In the genomic region with DNA sequence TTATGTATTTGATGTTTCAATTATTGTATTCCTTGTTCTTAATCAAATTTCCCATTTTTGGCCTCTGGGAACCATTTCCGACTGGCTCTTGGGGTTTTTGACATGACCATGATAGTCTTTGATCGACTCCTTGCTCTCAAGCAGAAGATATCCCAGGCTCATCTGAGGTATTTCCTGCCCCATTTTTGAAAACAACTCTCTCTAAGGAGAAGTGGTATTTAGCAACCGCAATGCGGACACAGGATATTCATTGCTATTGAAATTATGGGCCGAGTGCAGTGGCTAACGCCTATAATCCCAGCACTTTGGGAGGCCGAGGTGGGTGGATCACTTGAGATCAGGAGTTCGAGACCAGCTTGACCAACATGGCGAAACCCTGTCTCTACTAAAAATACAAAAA, we compare ENCODE assay signal across 21 cellular contexts.
"Had no signal": no experiment of that assay in that cellular context is flagged by ENCODE, and none has a peak within 500 bp of the region (broad histone marks: within the 10 kb centered on the region; RNA-seq: fewer than 3 reads in every experiment).

No MANE protein-coding gene starts in this region.

- H3K27ac Mint-ChIP-seq: nephron progenitor cell; stimulated activated memory B cell treated with anti-CD40 and anti-IgM and Interleukin-4, amounts not matched to agents 10 μg/mL and 1 μg/mL and 100 μg/mL, for 72 hours had no signal

- H3K36me3 Mint-ChIP-seq: immature natural killer cell had no signal

- H3K4me3 Mint-ChIP-seq: effector memory CD8-positive, alpha-beta T cell; immature natural killer cell; naive thymus-derived CD8-positive, alpha-beta T cell; nephron progenitor cell; stimulated activated memory B cell treated with anti-CD40 and anti-IgM and Interleukin-4, amounts not matched to agents 10 μg/mL and 1 μg/mL and 100 μg/mL, for 72 hours had no signal

- H3K9me3 Mint-ChIP-seq: effector memory CD8-positive, alpha-beta T cell; immature natural killer cell; naive thymus-derived CD8-positive, alpha-beta T cell; nephron progenitor cell; stimulated activated memory B cell treated with anti-CD40 and anti-IgM and Interleukin-4, amounts not matched to agents 10 μg/mL and 1 μg/mL and 100 μg/mL, for 72 hours had no signal

- DNase-seq: cortex of kidney; effector memory CD8-positive, alpha-beta T cell; hypothalamus; immature natural killer cell; left ventricle myocardium superior; lower lobe of right lung; naive thymus-derived CD8-positive, alpha-beta T cell; nephron progenitor cell; nucleus accumbens; ovary; posterior cingulate gyrus; psoas muscle; right cardiac atrium; spleen; stimulated activated CD4-positive, alpha-beta T cell treated with anti-CD3 and anti-CD28 coated beads, Interleukin-4, amount 100 ng/mL, for 4 hours; stimulated activated naive CD8-positive, alpha-beta T cell treated with anti-CD3 and anti-CD28 coated beads, Interleukin-15, Interleukin-2, amounts not matched to agents 100 U/mL and 50 U/mL, for 24 hours; substantia nigra; testis; tibial artery; upper lobe of left lung had no signal

- H3K27me3 Mint-ChIP-seq: effector memory CD8-positive, alpha-beta T cell; naive thymus-derived CD8-positive, alpha-beta T cell; stimulated activated memory B cell treated with anti-CD40 and anti-IgM and Interleukin-4, amounts not matched to agents 10 μg/mL and 1 μg/mL and 100 μg/mL, for 72 hours had no signal

- ATAC-seq: effector memory CD8-positive, alpha-beta T cell; left ventricle myocardium superior; lower lobe of right lung; naive thymus-derived CD8-positive, alpha-beta T cell; psoas muscle; right cardiac atrium; stimulated activated memory B cell treated with anti-CD40 and anti-IgM and Interleukin-4, amounts not matched to agents 10 μg/mL and 1 μg/mL and 100 μg/mL, for 72 hours; stimulated activated naive CD8-positive, alpha-beta T cell treated with anti-CD3 and anti-CD28 coated beads, Interleukin-15, Interleukin-2, amounts not matched to agents 100 U/mL and 50 U/mL, for 24 hours had no signal
